Comparison of ENCODE assay signal across 1 cellular context in genomic region chr16:985646-986400, GRCh38.
TF ChIP-seq lines count a peak whose summit lies in the region.

No MANE protein-coding gene starts in this region.

TF ChIP-seq in H1, 55 proteins besides CTCF, POLR2A, EP300 and RAD21:
- TF ChIP-seq EZH2 (IDR thresholded peaks at IDR 0.05; ENCODE audit: low read depth, low read length, severe bottlenecking): no peak
- no peak for TF ChIP-seq POU5F1 (IDR thresholded peaks at IDR 0.05; ENCODE audit: low read depth, low read length)
- no peak for TF ChIP-seq RBBP5 (IDR thresholded peaks at IDR 0.05; ENCODE audit: borderline replicate concordance, low read depth, low read length)
- TF ChIP-seq CHD1 (IDR thresholded peaks at IDR 0.05; ENCODE audit: low read depth, low read length): no peak
- no peak for TF ChIP-seq BACH1 (IDR thresholded peaks at IDR 0.05; ENCODE audit: low read length)
- TF ChIP-seq, protein P1, sequence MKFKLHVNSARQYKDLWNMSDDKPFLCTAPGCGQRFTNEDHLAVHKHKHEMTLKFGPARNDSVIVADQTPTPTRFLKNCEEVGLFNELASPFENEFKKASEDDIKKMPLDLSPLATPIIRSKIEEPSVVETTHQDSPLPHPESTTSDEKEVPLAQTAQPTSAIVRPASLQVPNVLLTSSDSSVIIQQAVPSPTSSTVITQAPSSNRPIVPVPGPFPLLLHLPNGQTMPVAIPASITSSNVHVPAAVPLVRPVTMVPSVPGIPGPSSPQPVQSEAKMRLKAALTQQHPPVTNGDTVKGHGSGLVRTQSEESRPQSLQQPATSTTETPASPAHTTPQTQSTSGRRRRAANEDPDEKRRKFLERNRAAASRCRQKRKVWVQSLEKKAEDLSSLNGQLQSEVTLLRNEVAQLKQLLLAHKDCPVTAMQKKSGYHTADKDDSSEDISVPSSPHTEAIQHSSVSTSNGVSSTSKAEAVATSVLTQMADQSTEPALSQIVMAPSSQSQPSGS (IDR thresholded peaks at IDR 0.05; ENCODE audit: low read length): no peak
- TF ChIP-seq GABPA (IDR thresholded peaks at IDR 0.05; ENCODE audit: borderline replicate concordance, insufficient read depth, low read length): no peak
- TF ChIP-seq SRF (IDR thresholded peaks at IDR 0.05; ENCODE audit: low read depth, low read length): no peak
- TF ChIP-seq YY1 (IDR thresholded peaks at IDR 0.05; ENCODE audit: low read depth, low read length): no peak
- TF ChIP-seq CBX5 (IDR thresholded peaks at IDR 0.05; ENCODE audit: low read depth, low read length): no peak
- TF ChIP-seq KDM4A (IDR thresholded peaks at IDR 0.05; ENCODE audit: low read depth, low read length, severe bottlenecking): no peak
- TF ChIP-seq SIN3A (conservative IDR thresholded peaks at IDR 0.05 in 1 of 2, IDR thresholded peaks at IDR 0.05 in 1 of 2; ENCODE audit: low read depth in 1 of 2, low read length in 2 of 2): no peak
- TF ChIP-seq SP1 (IDR thresholded peaks at IDR 0.05; ENCODE audit: low read depth, low read length): no peak
- no peak for TF ChIP-seq TAF1 (IDR thresholded peaks at IDR 0.05; ENCODE audit: low read depth, low read length)
- TF ChIP-seq KDM5A (IDR thresholded peaks at IDR 0.05; ENCODE audit: low read length): no peak
- no peak for TF ChIP-seq TCF12 (IDR thresholded peaks at IDR 0.05; ENCODE audit: low read depth, low read length)
TF ChIP-seq in H1: peak in this region for 0.
